In genomic region chr1:169779970-169780369, GRCh38 we compare ENCODE assay signal across 12 cellular contexts. TPM values are rescaled to one million over a fixed set of nuclear protein-coding genes. Genes with fewer than 3 reads are reported as not detected.
DNase-seq lines count a peak whose midpoint lies in the region; ATAC-seq, FAIRE-seq and TF ChIP-seq lines count a peak whose summit lies in the region.
"Had no signal": no experiment of that assay in that cellular context is flagged by ENCODE, and none has a peak within 500 bp of the region (broad histone marks: within the 10 kb centered on the region; RNA-seq: fewer than 3 reads in every experiment).

No MANE protein-coding gene starts in this region.

- dilution Hi-C loops in IMR-90 (cut with HindIII; ENCODE audit: low sequenced_read_pairs, unreplicated experiment), result no loop called here

- H4K20me1 ChIP-seq in IMR-90 (ENCODE audit: insufficient read depth, low read length), result no peaks in the 10 kb centered on the region

- H4K8ac ChIP-seq in IMR-90 (ENCODE audit: low read depth in 2 of 2, low read length in 2 of 2), result no peak overlapping the region

- TF ChIP-seq RAD21 in A549 (conservative IDR thresholded peaks at IDR 0.05 in 1 of 2, IDR thresholded peaks at IDR 0.05 in 1 of 2) (no peak), IMR-90 (IDR thresholded peaks at IDR 0.05; ENCODE audit: low read length) (no peak)

- H4K5ac ChIP-seq in IMR-90 (ENCODE audit: low read depth, low read length), result no peak overlapping the region

- H3K9ac ChIP-seq in IMR-90 (ENCODE audit: low read depth, low read length), result no peak overlapping the region

- no peak overlapping the region for H3K4me3 ChIP-seq in A549
- H3K4me3 ChIP-seq in IMR-90 (ENCODE audit: insufficient read depth, low read depth, low read length), result no peak overlapping the region
- no peak overlapping the region for H3K4me3 ChIP-seq in astrocyte of the spinal cord (ENCODE audit: low read depth, low read length)
- no peak overlapping the region for H3K4me3 ChIP-seq in kidney epithelial cell (ENCODE audit: low read depth, low read length)

- H2BK5ac ChIP-seq in IMR-90 (ENCODE audit: low read depth, low read length, poor library complexity, severe bottlenecking), result no peak overlapping the region

- 8% methylated on average over 4 of the region's 4 CpGs for WGBS in A549 (ENCODE audit: missing lambda C conversion rate)
- 33% methylated on average over 2 of the region's 4 CpGs; no CpG with 5 or more reads in 1 of the 2 experiments for WGBS in IMR-90 (ENCODE audit: extremely low coverage in 2 of 2, insufficient read length in 1 of 2), 2 experiments

- no peak for TF ChIP-seq POLR2A in A549 (IDR thresholded peaks at IDR 0.05; ENCODE audit: low read length)
- no peak for TF ChIP-seq POLR2A in IMR-90 (IDR thresholded peaks at IDR 0.05; ENCODE audit: low read depth, low read length)

- H3K18ac ChIP-seq in IMR-90 (ENCODE audit: low read depth, low read length), result no peak overlapping the region

- DNase-seq in A549 (ENCODE audit: low read depth in 1 of 2, low spot score in 1 of 2), result peak; percentile 7 to 74
- peak; percentile 70 for DNase-seq in IMR-90
- DNase-seq in astrocyte of the spinal cord (ENCODE audit: low read depth, low spot score), result peak; percentile 79
- DNase-seq in kidney epithelial cell (ENCODE audit: low read depth), result peak; percentile 10
- no peak for DNase-seq in T-helper 2 cell
- no peak for DNase-seq in germinal center (ENCODE audit: low spot score)
- no peak for DNase-seq in COLO829 (ENCODE audit: low spot score)
- DNase-seq: activated CD4-positive, alpha-beta T cell treated with anti-CD3 and anti-CD28 coated beads, Interleukin-2, amount 50 U/mL, for 1 hour had no signal

- FAIRE-seq in A549 (lab: Jason Lieb, UNC), result no peak
- FAIRE-seq: endometrium had no signal

- no TSS peak for BruUV-seq in IMR-90 (replicated peaks; lab: Mats Ljungman, UMichigan)

- H2BK120ac ChIP-seq in IMR-90 (ENCODE audit: low read depth, low read length), result no peak overlapping the region

- intact Hi-C loops in IMR-90 (cut with micrococcal nuclease), result no loop called here

- no peak overlapping the region for H2BK20ac ChIP-seq in IMR-90 (ENCODE audit: low read depth, low read length)

- no peak overlapping the region for H2BK15ac ChIP-seq in IMR-90 (ENCODE audit: low read depth, low read length)

- H3K27me3 ChIP-seq in IMR-90 (ENCODE audit: control insufficient read depth, insufficient read depth, low read length), result peaks cover 2% of the 10 kb centered on the region
- H3K27me3 ChIP-seq in kidney epithelial cell (ENCODE audit: control insufficient read depth, insufficient read depth, low read length), result no peaks in the 10 kb centered on the region

- H2AFZ ChIP-seq in IMR-90 (replicated peaks; ENCODE audit: low read length, poor library complexity), result no peak overlapping the region

- TF ChIP-seq EP300 in A549 (IDR thresholded peaks at IDR 0.05), result peak in 1 of 2 experiments; percentile 16; a peak in 1 of 5 replicates

- TF ChIP-seq CTCF in A549 (IDR thresholded peaks at IDR 0.05) (no peak), IMR-90 (conservative IDR thresholded peaks at IDR 0.05; ENCODE audit: low read depth, low read length) (no peak), astrocyte of the spinal cord (IDR thresholded peaks at IDR 0.05; ENCODE audit: low read depth, low read length) (no peak), kidney epithelial cell (IDR thresholded peaks at IDR 0.05; ENCODE audit: insufficient read depth, low read length, poor library complexity, severe bottlenecking) (no peak)

- no peaks in the 10 kb centered on the region for H3K36me3 ChIP-seq in IMR-90 (ENCODE audit: control insufficient read depth, insufficient read depth, low read length)
- H3K36me3 ChIP-seq in kidney epithelial cell (ENCODE audit: control insufficient read depth, insufficient read depth, low read length), result no peaks in the 10 kb centered on the region

- no peaks in the 10 kb centered on the region for H3K79me1 ChIP-seq in IMR-90 (ENCODE audit: low read depth in 1 of 2, low read length in 2 of 2)

- ATAC-seq in A549 (peak; percentile 78 to 87; a peak in 5 of 6 replicates), IMR-90 (ENCODE audit: low read depth) (peak; percentile 53; the same call in 1 of the 2 replicates), HG03571 (IDR thresholded peaks at IDR 0.05; ENCODE audit: unreplicated experiment) (no peak)

- POLR2A ChIA-PET in A549 (lab: Yijun Ruan, JAX) (no interaction called here), IMR-90 (lab: Charles Lee; ENCODE audit: unreplicated experiment) (no interaction called here)

- CTCF ChIA-PET in A549 (lab: Yijun Ruan, JAX) (interaction anchor here (1.6 kb wide), 1 partner anchor 30 kb away, joined by 3 read pairs; no protein-coding TSS in a partner anchor), IMR-90 (lab: Yijun Ruan, JAX) (no interaction called here)

- H4K91ac ChIP-seq in IMR-90 (ENCODE audit: insufficient read depth, low read depth, low read length), result no peak overlapping the region

- H3K4me2 ChIP-seq in A549 (peak overlapping the region; percentile 56), IMR-90 (ENCODE audit: low read depth, low read length) (no peak overlapping the region; the same call in 1 of the 2 replicates)

- no peak overlapping the region for H3K23ac ChIP-seq in IMR-90 (ENCODE audit: low read depth, low read length)

- H3K4me1 ChIP-seq in A549 (peaks cover 21% of the 10 kb centered on the region), IMR-90 (ENCODE audit: control insufficient read depth, insufficient read depth, low read length) (no peaks in the 10 kb centered on the region)

- H2AK9ac ChIP-seq in IMR-90 (replicated peaks; ENCODE audit: low read depth, low read length, poor library complexity), result no peak overlapping the region

- no peak overlapping the region for H2AK5ac ChIP-seq in IMR-90 (ENCODE audit: low read depth, low read length)

- no peak overlapping the region for H3K56ac ChIP-seq in IMR-90 (ENCODE audit: extremely low read depth, insufficient read depth, low read length)

- in situ Hi-C loops in IMR-90 (cut with MboI; ENCODE audit: low sequenced_read_pairs) (no loop called here), astrocyte of the spinal cord (cut with HindIII; ENCODE audit: low sequenced_read_pairs) (no loop called here)

- no peak overlapping the region for H3K14ac ChIP-seq in IMR-90 (replicated peaks; ENCODE audit: low read depth, low read length)

- no peaks in the 10 kb centered on the region for H3K9me3 ChIP-seq in A549
- no peaks in the 10 kb centered on the region for H3K9me3 ChIP-seq in IMR-90 (ENCODE audit: control insufficient read depth, insufficient read depth, low read length)

- peaks cover 4% of the 10 kb centered on the region; the same call in 1 of the 2 replicates for H3K9me1 ChIP-seq in IMR-90 (ENCODE audit: insufficient read depth, low read length)

- H3K4ac ChIP-seq in IMR-90 (ENCODE audit: low read depth, low read length), result no peak overlapping the region

- H3K27ac ChIP-seq in A549, result peak overlapping the region; percentile 57 to 83
- no peak overlapping the region for H3K27ac ChIP-seq in IMR-90 (ENCODE audit: insufficient read depth, low read length)

TF ChIP-seq in A549, 52 proteins besides CTCF, POLR2A, EP300 and RAD21 (continues in another document):
- TF ChIP-seq HOXB13 (CRISPR knock-in tag; IDR thresholded peaks at IDR 0.05; ENCODE audit: low read depth) (no peak; the same call in 1 of the 2 replicates), FOSB (CRISPR knock-in tag; IDR thresholded peaks at IDR 0.05) (no peak), NFE2L2 (conservative IDR thresholded peaks at IDR 0.05; ENCODE audit: low read length) (0 out of 2 replicates have a peak, but pooled peaks have one; percentile 33), TFCP2L1 (CRISPR knock-in tag; IDR thresholded peaks at IDR 0.05) (no peak), MAFK (IDR thresholded peaks at IDR 0.05; ENCODE audit: partially characterized antibody) (peak; percentile 72)

TF ChIP-seq in IMR-90, 13 proteins besides CTCF, POLR2A, EP300 and RAD21 (continues in another document):
- TF ChIP-seq RCOR1 (IDR thresholded peaks at IDR 0.05; ENCODE audit: insufficient replicate concordance, low read length) (no peak), ELK1 (IDR thresholded peaks at IDR 0.05; ENCODE audit: borderline replicate concordance, low read depth, low read length) (no peak), NFE2L2 (IDR thresholded peaks at IDR 0.05; ENCODE audit: low read depth, low read length) (peak; percentile 42; the same call in 1 of the 2 replicates), SMC3 (IDR thresholded peaks at IDR 0.05; ENCODE audit: low read depth, low read length) (no peak), MAFK (IDR thresholded peaks at IDR 0.05; ENCODE audit: low read depth, low read length) (no peak), FOS (IDR thresholded peaks at IDR 0.05; ENCODE audit: low read depth, low read length) (no peak)

RNA-seq across cellular contexts. Expression of gene METTL18, which starts 14.7 kb away (rescaled TPM):
- 7.2 and 11.4 TPM in 2 replicates for polyA plus RNA-seq in A549 (2011; rRNA removed)
- 1.2 and 1.3 TPM in 2 replicates for polyA plus RNA-seq in A549 (2012; cell fraction: cytosol; rRNA removed)
- 0.46 and 0.76 TPM in 2 replicates for polyA plus RNA-seq in A549 (2012; cell fraction: nucleus; rRNA removed)
- 7.3 to 7.8 TPM (median 7.5 TPM) in 3 replicates for polyA plus RNA-seq in A549 (2017; fragmentation: RNase III; extraction: RNeasy Plus Mini Kit Qiagen cat#74134 plus additional on column Dnase treatment)
- polyA minus RNA-seq in A549 (2011; rRNA and poly(A)+ RNA removed), result 0.97 and 1.7 TPM in 2 replicates
- 3.4 and 7.2 TPM in 2 replicates for total RNA-seq in IMR-90 (2012; rRNA removed)
- polyA plus RNA-seq in IMR-90 (2012; rRNA removed), result 1.8 and 2.9 TPM in 2 replicates
- 0.25 and 0.33 TPM in 2 replicates for polyA plus RNA-seq in IMR-90 (2012; cell fraction: cytosol; rRNA removed)
- 0.09 and 0.52 TPM in 2 replicates for polyA plus RNA-seq in IMR-90 (2012; cell fraction: nucleus; rRNA removed; ENCODE audit: low replicate concordance)
- 8.8 and 12.6 TPM in 2 replicates for total RNA-seq in kidney epithelial cell

RNA-seq across cellular contexts. Expression of gene SELE, which starts 46.1 kb away (rescaled TPM):
- polyA plus RNA-seq in A549 (2011; rRNA removed) (not detected in 2 replicates), A549 (2017; fragmentation: RNase III; extraction: RNeasy Plus Mini Kit Qiagen cat#74134 plus additional on column Dnase treatment) (not detected in 3 replicates), IMR-90 (2012; rRNA removed) (not detected in 2 replicates)
- polyA plus RNA-seq in A549 (2012; cell fraction: cytosol; rRNA removed), result not detected in 2 replicates
- polyA plus RNA-seq in A549 (2012; cell fraction: nucleus; rRNA removed), result not detected in 2 replicates
- polyA minus RNA-seq in A549 (2011; rRNA and poly(A)+ RNA removed), result not detected in 2 replicates
- total RNA-seq in IMR-90 (2012; rRNA removed) (not detected in 2 replicates), kidney epithelial cell (not detected in 2 replicates)
- not detected in 2 replicates for polyA plus RNA-seq in IMR-90 (2012; cell fraction: cytosol; rRNA removed)
- not detected in 2 replicates for polyA plus RNA-seq in IMR-90 (2012; cell fraction: nucleus; rRNA removed; ENCODE audit: low replicate concordance)
- total RNA-seq: activated T-helper 2 cell treated with anti-CD3 and anti-CD28 coated beads, Interferon-gamma antibody, Interleukin-2, Interleukin-4, amounts not matched to agents 10 μg/mL and 5 μg/mL and 100 μg/mL, durations not matched to agents 14 hours and 24 hours and 36 hours; T-helper 1 cell treated with Interleukin-12 subunit alpha and Interleukin-12 subunit beta and Interleukin-4 antibody, amounts not matched to agents 30 ng/mL and 1 ng/mL, for 36 hours had no signal

Comparison
In these comparisons a context has a peak if more than half of its experiments do, and no peak if none do; other contexts are left out.
1. DNase-seq: peak in A549 (2 of 2), IMR-90 (single experiment), astrocyte of the spinal cord (single experiment) and kidney epithelial cell (single experiment); none in T-helper 2 cell (0 of 5), germinal center (single experiment) and COLO829 (single experiment).